In the genomic region with DNA sequence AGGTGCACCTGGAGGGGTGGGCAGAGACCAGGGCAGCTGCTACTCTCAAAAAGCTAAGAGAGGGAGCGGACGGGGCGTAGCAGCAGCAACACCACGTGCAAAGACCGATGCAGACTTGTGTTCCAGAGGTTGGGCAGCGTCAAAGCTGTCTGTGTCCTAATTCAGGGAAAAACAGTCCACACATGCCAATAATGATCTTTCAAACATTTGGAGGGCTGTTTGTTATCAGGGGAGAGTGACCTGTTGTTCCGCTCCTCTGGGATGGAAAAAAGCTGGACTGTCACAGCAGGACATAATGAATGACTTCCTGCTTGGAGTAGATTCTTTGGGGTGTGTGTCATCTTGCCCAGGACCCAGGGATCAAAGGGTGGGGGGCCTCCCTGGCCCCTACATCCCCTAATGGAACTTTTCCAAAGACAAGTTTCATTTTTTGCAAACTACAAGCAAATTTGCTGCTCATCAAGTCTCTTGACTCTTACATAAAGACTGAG, we compare ENCODE assay signal across 2 cellular contexts.
TF ChIP-seq lines count a peak whose summit lies in the region.

No MANE protein-coding gene starts in this region.

TF ChIP-seq in IMR-90, 13 proteins besides CTCF, POLR2A, EP300 and RAD21:
- no peak for TF ChIP-seq FOS (IDR thresholded peaks at IDR 0.05; ENCODE audit: low read depth, low read length)
- TF ChIP-seq RFX5 (IDR thresholded peaks at IDR 0.05; ENCODE audit: low read depth, low read length): no peak
- TF ChIP-seq NFE2L2 (IDR thresholded peaks at IDR 0.05; ENCODE audit: low read depth, low read length): no peak
- TF ChIP-seq CHD1 (IDR thresholded peaks at IDR 0.05; ENCODE audit: low read depth, low read length): no peak
- TF ChIP-seq MAFK (IDR thresholded peaks at IDR 0.05; ENCODE audit: low read depth, low read length): no peak
- TF ChIP-seq MAZ (IDR thresholded peaks at IDR 0.05; ENCODE audit: borderline replicate concordance, low read depth, low read length): no peak
- TF ChIP-seq, protein P1, sequence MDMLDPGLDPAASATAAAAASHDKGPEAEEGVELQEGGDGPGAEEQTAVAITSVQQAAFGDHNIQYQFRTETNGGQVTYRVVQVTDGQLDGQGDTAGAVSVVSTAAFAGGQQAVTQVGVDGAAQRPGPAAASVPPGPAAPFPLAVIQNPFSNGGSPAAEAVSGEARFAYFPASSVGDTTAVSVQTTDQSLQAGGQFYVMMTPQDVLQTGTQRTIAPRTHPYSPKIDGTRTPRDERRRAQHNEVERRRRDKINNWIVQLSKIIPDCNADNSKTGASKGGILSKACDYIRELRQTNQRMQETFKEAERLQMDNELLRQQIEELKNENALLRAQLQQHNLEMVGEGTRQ (IDR thresholded peaks at IDR 0.05; ENCODE audit: low read depth, low read length): no peak
- TF ChIP-seq MXI1 (IDR thresholded peaks at IDR 0.05; ENCODE audit: borderline replicate concordance, low read depth, low read length): no peak
- no peak for TF ChIP-seq SMC3 (IDR thresholded peaks at IDR 0.05; ENCODE audit: low read depth, low read length)
- no peak for TF ChIP-seq BHLHE40 (IDR thresholded peaks at IDR 0.05; ENCODE audit: low read depth, low read length)
- no peak for TF ChIP-seq ELK1 (IDR thresholded peaks at IDR 0.05; ENCODE audit: borderline replicate concordance, low read depth, low read length)
- no peak for TF ChIP-seq CEBPB (IDR thresholded peaks at IDR 0.05; ENCODE audit: low read depth, low read length)
- no peak for TF ChIP-seq RCOR1 (IDR thresholded peaks at IDR 0.05; ENCODE audit: insufficient replicate concordance, low read length)

TF ChIP-seq in HepG2, 621 proteins besides CTCF, POLR2A, EP300 and RAD21 (continues in another document):
- TF ChIP-seq ZNF747 (CRISPR knock-in tag; IDR thresholded peaks at IDR 0.05; ENCODE audit: borderline replicate concordance) (no peak), TFDP1 (CRISPR knock-in tag; IDR thresholded peaks at IDR 0.05; ENCODE audit: borderline replicate concordance) (peak; percentile 39; the same call in 1 of the 2 replicates), ZNF850 (CRISPR knock-in tag; conservative IDR thresholded peaks at IDR 0.05) (no peak), ZNF276 (CRISPR knock-in tag; IDR thresholded peaks at IDR 0.05; ENCODE audit: low read depth) (0 out of 2 replicates have a peak, but pooled peaks have one; percentile 22), IRF2 (CRISPR knock-in tag; IDR thresholded peaks at IDR 0.05) (peak; percentile 61; the same call in 1 of the 2 replicates), RXRB (CRISPR knock-in tag; IDR thresholded peaks at IDR 0.05; ENCODE audit: borderline replicate concordance) (peak; percentile 30; the same call in 1 of the 2 replicates), ZBTB44 (CRISPR knock-in tag; IDR thresholded peaks at IDR 0.05) (no peak), ZNF878 (CRISPR knock-in tag; IDR thresholded peaks at IDR 0.05) (0 out of 2 replicates have a peak, but pooled peaks have one; percentile 44), ZNF737 (CRISPR knock-in tag; IDR thresholded peaks at IDR 0.05; ENCODE audit: borderline replicate concordance) (no peak), SAP130 (CRISPR knock-in tag; IDR thresholded peaks at IDR 0.05; ENCODE audit: low read depth) (peak; percentile 84), ERF (CRISPR knock-in tag; IDR thresholded peaks at IDR 0.05) (0 out of 2 replicates have a peak, but pooled peaks have one; percentile 57), HHEX (CRISPR knock-in tag; IDR thresholded peaks at IDR 0.05) (0 out of 2 replicates have a peak, but pooled peaks have one; percentile 11), ETV5 (CRISPR knock-in tag; IDR thresholded peaks at IDR 0.05; ENCODE audit: borderline replicate concordance) (peak; percentile 86; the same call in 1 of the 2 replicates), GATAD2A (CRISPR knock-in tag; IDR thresholded peaks at IDR 0.05) (peak; percentile 14; the same call in 1 of the 2 replicates), HOXD1 (CRISPR knock-in tag; IDR thresholded peaks at IDR 0.05) (peak; percentile 98), ZC3H4 (CRISPR knock-in tag; IDR thresholded peaks at IDR 0.05; ENCODE audit: borderline replicate concordance) (no peak), ZNF709 (CRISPR knock-in tag; IDR thresholded peaks at IDR 0.05) (0 out of 2 replicates have a peak, but pooled peaks have one; percentile 27), ZFYVE20 (CRISPR knock-in tag; IDR thresholded peaks at IDR 0.05; ENCODE audit: borderline replicate concordance, low read depth) (no peak), ZMAT3 (CRISPR knock-in tag; conservative IDR thresholded peaks at IDR 0.05) (no peak), SOX6 (IDR thresholded peaks at IDR 0.05) (no peak), SOX6 (CRISPR knock-in tag; IDR thresholded peaks at IDR 0.05) (0 out of 2 replicates have a peak, but pooled peaks have one; percentile 24), ELF3 (CRISPR knock-in tag; IDR thresholded peaks at IDR 0.05) (peak; percentile 67; the same call in 1 of the 2 replicates), MEIS2 (CRISPR knock-in tag; IDR thresholded peaks at IDR 0.05) (peak; percentile 97), TBX2 (CRISPR knock-in tag; IDR thresholded peaks at IDR 0.05; ENCODE audit: borderline replicate concordance) (peak; percentile 76; the same call in 1 of the 2 replicates), ARNTL (CRISPR knock-in tag; IDR thresholded peaks at IDR 0.05) (0 out of 2 replicates have a peak, but pooled peaks have one; percentile 28), TAF15 (IDR thresholded peaks at IDR 0.05; ENCODE audit: low read depth, low read length, poor library complexity, severe bottlenecking) (no peak), PCBP1 (IDR thresholded peaks at IDR 0.05; ENCODE audit: borderline replicate concordance, low read depth, low read length) (no peak), JUN (CRISPR knock-in tag; IDR thresholded peaks at IDR 0.05) (peak; percentile 85), MLXIP (CRISPR knock-in tag; IDR thresholded peaks at IDR 0.05; ENCODE audit: borderline replicate concordance) (no peak), ZNF383 (CRISPR knock-in tag; IDR thresholded peaks at IDR 0.05; ENCODE audit: borderline replicate concordance) (no peak), ZMYM3 (CRISPR knock-in tag; IDR thresholded peaks at IDR 0.05) (peak; percentile 64; the same call in 1 of the 2 replicates), HOXA5 (CRISPR knock-in tag; IDR thresholded peaks at IDR 0.05) (peak; percentile 77), ATF3 (CRISPR knock-in tag; IDR thresholded peaks at IDR 0.05) (peak; percentile 75; the same call in 1 of the 2 replicates), ZNF790 (CRISPR knock-in tag; IDR thresholded peaks at IDR 0.05; ENCODE audit: borderline replicate concordance) (no peak), TEAD2 (CRISPR knock-in tag; IDR thresholded peaks at IDR 0.05) (no peak), ZFX (CRISPR knock-in tag; IDR thresholded peaks at IDR 0.05; ENCODE audit: low read depth) (no peak), TGIF2 (CRISPR knock-in tag; IDR thresholded peaks at IDR 0.05) (0 out of 2 replicates have a peak, but pooled peaks have one; percentile 39), TCF7 (IDR thresholded peaks at IDR 0.05; ENCODE audit: low read depth) (peak; percentile 55; the same call in 1 of the 2 replicates)
- TF ChIP-seq, protein P2, sequence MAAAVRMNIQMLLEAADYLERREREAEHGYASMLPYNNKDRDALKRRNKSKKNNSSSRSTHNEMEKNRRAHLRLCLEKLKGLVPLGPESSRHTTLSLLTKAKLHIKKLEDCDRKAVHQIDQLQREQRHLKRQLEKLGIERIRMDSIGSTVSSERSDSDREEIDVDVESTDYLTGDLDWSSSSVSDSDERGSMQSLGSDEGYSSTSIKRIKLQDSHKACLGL (CRISPR knock-in tag; IDR thresholded peaks at IDR 0.05): no peak
- TF ChIP-seq, protein P3, sequence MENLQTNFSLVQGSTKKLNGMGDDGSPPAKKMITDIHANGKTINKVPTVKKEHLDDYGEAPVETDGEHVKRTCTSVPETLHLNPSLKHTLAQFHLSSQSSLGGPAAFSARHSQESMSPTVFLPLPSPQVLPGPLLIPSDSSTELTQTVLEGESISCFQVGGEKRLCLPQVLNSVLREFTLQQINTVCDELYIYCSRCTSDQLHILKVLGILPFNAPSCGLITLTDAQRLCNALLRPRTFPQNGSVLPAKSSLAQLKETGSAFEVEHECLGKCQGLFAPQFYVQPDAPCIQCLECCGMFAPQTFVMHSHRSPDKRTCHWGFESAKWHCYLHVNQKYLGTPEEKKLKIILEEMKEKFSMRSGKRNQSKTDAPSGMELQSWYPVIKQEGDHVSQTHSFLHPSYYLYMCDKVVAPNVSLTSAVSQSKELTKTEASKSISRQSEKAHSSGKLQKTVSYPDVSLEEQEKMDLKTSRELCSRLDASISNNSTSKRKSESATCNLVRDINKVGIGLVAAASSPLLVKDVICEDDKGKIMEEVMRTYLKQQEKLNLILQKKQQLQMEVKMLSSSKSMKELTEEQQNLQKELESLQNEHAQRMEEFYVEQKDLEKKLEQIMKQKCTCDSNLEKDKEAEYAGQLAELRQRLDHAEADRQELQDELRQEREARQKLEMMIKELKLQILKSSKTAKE (CRISPR knock-in tag; IDR thresholded peaks at IDR 0.05; ENCODE audit: borderline replicate concordance): no peak
- TF ChIP-seq, protein P4, sequence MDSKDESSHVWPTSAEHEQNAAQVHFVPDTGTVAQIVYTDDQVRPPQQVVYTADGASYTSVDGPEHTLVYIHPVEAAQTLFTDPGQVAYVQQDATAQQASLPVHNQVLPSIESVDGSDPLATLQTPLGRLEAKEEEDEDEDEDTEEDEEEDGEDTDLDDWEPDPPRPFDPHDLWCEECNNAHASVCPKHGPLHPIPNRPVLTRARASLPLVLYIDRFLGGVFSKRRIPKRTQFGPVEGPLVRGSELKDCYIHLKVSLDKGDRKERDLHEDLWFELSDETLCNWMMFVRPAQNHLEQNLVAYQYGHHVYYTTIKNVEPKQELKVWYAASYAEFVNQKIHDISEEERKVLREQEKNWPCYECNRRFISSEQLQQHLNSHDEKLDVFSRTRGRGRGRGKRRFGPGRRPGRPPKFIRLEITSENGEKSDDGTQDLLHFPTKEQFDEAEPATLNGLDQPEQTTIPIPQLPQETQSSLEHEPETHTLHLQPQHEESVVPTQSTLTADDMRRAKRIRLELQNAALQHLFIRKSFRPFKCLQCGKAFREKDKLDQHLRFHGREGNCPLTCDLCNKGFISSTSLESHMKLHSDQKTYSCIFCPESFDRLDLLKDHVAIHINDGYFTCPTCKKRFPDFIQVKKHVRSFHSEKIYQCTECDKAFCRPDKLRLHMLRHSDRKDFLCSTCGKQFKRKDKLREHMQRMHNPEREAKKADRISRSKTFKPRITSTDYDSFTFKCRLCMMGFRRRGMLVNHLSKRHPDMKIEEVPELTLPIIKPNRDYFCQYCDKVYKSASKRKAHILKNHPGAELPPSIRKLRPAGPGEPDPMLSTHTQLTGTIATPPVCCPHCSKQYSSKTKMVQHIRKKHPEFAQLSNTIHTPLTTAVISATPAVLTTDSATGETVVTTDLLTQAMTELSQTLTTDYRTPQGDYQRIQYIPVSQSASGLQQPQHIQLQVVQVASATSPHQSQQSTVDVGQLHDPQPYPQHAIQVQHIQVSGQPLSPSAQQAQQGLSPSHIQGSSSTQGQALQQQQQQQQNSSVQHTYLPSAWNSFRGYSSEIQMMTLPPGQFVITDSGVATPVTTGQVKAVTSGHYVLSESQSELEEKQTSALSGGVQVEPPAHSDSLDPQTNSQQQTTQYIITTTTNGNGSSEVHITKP (CRISPR knock-in tag; IDR thresholded peaks at IDR 0.05; ENCODE audit: low read depth): peak; percentile 55; the same call in 1 of the 2 replicates
